1 cellular context compared by ENCODE assay signal in the genomic region with DNA sequence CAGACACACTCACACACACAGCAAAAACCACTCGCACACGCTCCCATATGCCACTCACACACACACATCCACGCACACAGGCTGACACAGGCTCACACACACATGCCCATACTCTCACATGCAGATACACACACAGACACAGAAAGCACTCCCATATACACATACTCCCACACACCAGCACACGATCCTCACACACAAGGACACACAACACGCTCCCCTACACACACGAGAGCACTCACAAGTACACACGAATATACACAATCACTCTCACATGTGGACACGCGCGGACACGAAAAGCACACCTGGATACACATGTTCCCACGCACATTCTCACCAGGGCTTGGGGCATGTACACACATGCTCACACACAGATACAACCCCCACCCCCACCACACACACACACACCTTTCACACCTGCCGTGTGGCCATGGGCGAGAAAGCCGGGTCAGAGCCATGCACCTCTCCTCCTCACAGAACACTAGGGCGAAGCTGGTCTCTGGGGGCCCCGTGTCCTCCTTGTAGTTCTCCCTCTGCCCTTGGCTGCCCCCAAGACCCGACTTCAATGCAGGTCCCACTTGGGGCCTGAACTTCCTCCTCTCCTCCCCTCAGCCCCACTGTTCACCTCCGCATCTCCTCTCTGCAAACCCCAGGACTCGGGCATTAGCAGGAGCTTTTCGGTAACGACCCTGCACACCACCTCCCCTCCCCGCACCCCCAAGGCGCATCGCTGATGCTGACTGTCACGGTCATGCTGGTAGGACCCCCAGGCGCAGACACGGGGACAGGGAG.
TF ChIP-seq lines count a peak whose summit lies in the region.

No MANE protein-coding gene starts in this region.

TF ChIP-seq in HepG2, 621 proteins besides CTCF, POLR2A, EP300 and RAD21:
- TF ChIP-seq, protein P1, sequence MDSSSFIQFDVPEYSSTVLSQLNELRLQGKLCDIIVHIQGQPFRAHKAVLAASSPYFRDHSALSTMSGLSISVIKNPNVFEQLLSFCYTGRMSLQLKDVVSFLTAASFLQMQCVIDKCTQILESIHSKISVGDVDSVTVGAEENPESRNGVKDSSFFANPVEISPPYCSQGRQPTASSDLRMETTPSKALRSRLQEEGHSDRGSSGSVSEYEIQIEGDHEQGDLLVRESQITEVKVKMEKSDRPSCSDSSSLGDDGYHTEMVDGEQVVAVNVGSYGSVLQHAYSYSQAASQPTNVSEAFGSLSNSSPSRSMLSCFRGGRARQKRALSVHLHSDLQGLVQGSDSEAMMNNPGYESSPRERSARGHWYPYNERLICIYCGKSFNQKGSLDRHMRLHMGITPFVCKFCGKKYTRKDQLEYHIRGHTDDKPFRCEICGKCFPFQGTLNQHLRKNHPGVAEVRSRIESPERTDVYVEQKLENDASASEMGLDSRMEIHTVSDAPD (CRISPR knock-in tag; IDR thresholded peaks at IDR 0.05): no peak
- TF ChIP-seq, protein P2, sequence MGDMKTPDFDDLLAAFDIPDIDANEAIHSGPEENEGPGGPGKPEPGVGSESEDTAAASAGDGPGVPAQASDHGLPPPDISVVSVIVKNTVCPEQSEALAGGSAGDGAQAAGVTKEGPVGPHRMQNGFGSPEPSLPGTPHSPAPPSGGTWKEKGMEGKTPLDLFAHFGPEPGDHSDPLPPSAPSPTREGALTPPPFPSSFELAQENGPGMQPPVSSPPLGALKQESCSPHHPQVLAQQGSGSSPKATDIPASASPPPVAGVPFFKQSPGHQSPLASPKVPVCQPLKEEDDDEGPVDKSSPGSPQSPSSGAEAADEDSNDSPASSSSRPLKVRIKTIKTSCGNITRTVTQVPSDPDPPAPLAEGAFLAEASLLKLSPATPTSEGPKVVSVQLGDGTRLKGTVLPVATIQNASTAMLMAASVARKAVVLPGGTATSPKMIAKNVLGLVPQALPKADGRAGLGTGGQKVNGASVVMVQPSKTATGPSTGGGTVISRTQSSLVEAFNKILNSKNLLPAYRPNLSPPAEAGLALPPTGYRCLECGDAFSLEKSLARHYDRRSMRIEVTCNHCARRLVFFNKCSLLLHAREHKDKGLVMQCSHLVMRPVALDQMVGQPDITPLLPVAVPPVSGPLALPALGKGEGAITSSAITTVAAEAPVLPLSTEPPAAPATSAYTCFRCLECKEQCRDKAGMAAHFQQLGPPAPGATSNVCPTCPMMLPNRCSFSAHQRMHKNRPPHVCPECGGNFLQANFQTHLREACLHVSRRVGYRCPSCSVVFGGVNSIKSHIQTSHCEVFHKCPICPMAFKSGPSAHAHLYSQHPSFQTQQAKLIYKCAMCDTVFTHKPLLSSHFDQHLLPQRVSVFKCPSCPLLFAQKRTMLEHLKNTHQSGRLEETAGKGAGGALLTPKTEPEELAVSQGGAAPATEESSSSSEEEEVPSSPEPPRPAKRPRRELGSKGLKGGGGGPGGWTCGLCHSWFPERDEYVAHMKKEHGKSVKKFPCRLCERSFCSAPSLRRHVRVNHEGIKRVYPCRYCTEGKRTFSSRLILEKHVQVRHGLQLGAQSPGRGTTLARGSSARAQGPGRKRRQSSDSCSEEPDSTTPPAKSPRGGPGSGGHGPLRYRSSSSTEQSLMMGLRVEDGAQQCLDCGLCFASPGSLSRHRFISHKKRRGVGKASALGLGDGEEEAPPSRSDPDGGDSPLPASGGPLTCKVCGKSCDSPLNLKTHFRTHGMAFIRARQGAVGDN (CRISPR knock-in tag; IDR thresholded peaks at IDR 0.05): 0 out of 2 replicates have a peak, but pooled peaks have one; percentile 30
- TF ChIP-seq, protein P3, sequence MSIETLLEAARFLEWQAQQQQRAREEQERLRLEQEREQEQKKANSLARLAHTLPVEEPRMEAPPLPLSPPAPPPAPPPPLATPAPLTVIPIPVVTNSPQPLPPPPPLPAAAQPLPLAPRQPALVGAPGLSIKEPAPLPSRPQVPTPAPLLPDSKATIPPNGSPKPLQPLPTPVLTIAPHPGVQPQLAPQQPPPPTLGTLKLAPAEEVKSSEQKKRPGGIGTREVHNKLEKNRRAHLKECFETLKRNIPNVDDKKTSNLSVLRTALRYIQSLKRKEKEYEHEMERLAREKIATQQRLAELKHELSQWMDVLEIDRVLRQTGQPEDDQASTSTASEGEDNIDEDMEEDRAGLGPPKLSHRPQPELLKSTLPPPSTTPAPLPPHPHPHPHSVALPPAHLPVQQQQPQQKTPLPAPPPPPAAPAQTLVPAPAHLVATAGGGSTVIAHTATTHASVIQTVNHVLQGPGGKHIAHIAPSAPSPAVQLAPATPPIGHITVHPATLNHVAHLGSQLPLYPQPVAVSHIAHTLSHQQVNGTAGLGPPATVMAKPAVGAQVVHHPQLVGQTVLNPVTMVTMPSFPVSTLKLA (IDR thresholded peaks at IDR 0.05): peak; percentile 51
- TF ChIP-seq IKZF4 (CRISPR knock-in tag; IDR thresholded peaks at IDR 0.05; ENCODE audit: borderline replicate concordance, low read depth, not compliant biosample characterization): peak; percentile 31
